In the genomic region with DNA sequence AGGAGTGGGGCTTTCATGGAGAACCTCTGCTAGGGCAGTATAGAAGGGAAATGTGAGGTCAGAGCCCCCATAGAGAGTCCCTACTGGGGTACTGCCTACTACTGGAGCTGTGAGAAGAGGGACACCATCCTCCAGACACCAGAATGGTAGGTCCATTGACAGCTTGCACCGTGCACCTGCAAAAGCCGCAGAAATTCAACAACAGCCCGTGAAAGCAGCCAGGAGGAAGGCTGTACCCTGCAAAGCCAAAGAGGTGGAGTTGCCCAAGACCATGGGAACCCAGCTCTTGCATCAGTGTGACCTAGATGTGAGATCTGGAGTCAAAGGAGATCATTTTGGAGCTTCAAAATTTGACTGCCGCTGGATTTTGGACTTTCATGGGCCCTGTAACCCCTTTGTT, we compare ENCODE assay signal across 9 cellular contexts.
"Had no signal": no experiment of that assay in that cellular context is flagged by ENCODE, and none has a peak within 500 bp of the region (broad histone marks: within the 10 kb centered on the region; RNA-seq: fewer than 3 reads in every experiment).

No MANE protein-coding gene starts in this region.

- H3K27ac ChIP-seq: GM23248 had no signal

- H3K36me3 ChIP-seq: HAP-1 had no signal

- DNase-seq: GM23248, GOT3, H7, H9, HCEC 1CT, HFFc6 had no signal

- H3K4me1 ChIP-seq: HAP-1 had no signal

- H3K9me3 ChIP-seq: HAP-1 had no signal

- ATAC-seq: GM23338, HCT116 had no signal

- H3K4me3 ChIP-seq: GM23248, GM23338, HAP-1 had no signal
